8 cellular contexts compared by ENCODE assay signal in genomic region chr6:53543341-53544010, GRCh38. TPM values are rescaled to one million over a fixed set of nuclear protein-coding genes. Genes with fewer than 3 reads are reported as not detected.
DNase-seq lines count a peak whose midpoint lies in the region; ATAC-seq and TF ChIP-seq lines count a peak whose summit lies in the region.

No MANE protein-coding gene starts in this region.

- H3K4me1 Mint-ChIP-seq in CD14-positive monocyte: peaks cover 54% of the 10 kb centered on the region
- peaks cover 37 to 77% (median 75%) of the 10 kb centered on the region in 4 donors for H3K4me1 Mint-ChIP-seq in naive thymus-derived CD8-positive, alpha-beta T cell

- intact Hi-C loops in CD14-positive monocyte (cut with micrococcal nuclease): loop anchor here (2.0 kb wide), 2 partner anchors 103 to 107 kb away; no protein-coding TSS in a partner anchor

- H2AFZ ChIP-seq in MM.1S (ENCODE audit: low read length): peak overlapping the region; percentile 85; the same call in 1 of the 2 replicates

- POLR2A ChIA-PET in naive thymus-derived CD8-positive, alpha-beta T cell (lab: Charles Lee): interaction anchor here (1.2 to 2.3 kb wide), 2 partner anchors 109 to 184 kb away, joined by 4 to 16 read pairs; no protein-coding TSS in a partner anchor

- peak overlapping the region; percentile 76; the same call in 1 of the 2 replicates for H3K27ac ChIP-seq in MM.1S (ENCODE audit: low read length)

- H3K9me2 ChIP-seq in MM.1S (replicated peaks; ENCODE audit: insufficient read depth, low read length): no peaks in the 10 kb centered on the region

- H3K27ac Mint-ChIP-seq in CD14-positive monocyte: peak overlapping the region in 6 of 7 donors; percentile 75 to 89 (median 82)
- peak overlapping the region in 9 of 10 donors; percentile 78 to 94 (median 90) for H3K27ac Mint-ChIP-seq in naive thymus-derived CD8-positive, alpha-beta T cell

- H3F3A ChIP-seq in MM.1S (ENCODE audit: insufficient read depth, low read length): peaks cover 7% of the 10 kb centered on the region; the same call in 1 of the 2 replicates

- H3K79me2 ChIP-seq in MM.1S (ENCODE audit: low read length): peaks cover 47% of the 10 kb centered on the region

- peak overlapping the region; percentile 78; the same call in 1 of the 2 replicates for H3K9ac ChIP-seq in MM.1S (ENCODE audit: low read length)

- H3K9me3 ChIP-seq in MM.1S (replicated peaks; ENCODE audit: insufficient read depth, low read length): no peaks in the 10 kb centered on the region

- peaks cover 15% of the 10 kb centered on the region for H3K27me3 ChIP-seq in MM.1S (replicated peaks; ENCODE audit: insufficient read depth, low read length)

- H3K4me3 ChIP-seq in MM.1S (ENCODE audit: low read length) (peak overlapping the region; percentile 96), choroid plexus epithelial cell (ENCODE audit: low read depth, low read length) (peak overlapping the region; percentile 84)

- H3K36me3 ChIP-seq in MM.1S (replicated peaks; ENCODE audit: insufficient read depth, low read length): no peaks in the 10 kb centered on the region

- peaks cover 0 to 2% (median 0%) of the 10 kb centered on the region in 7 donors for H3K9me3 Mint-ChIP-seq in CD14-positive monocyte
- no peaks in the 10 kb centered on the region for H3K9me3 Mint-ChIP-seq in naive thymus-derived CD8-positive, alpha-beta T cell

- peaks cover 2 to 9% (median 5%) of the 10 kb centered on the region in 3 donors for H3K27me3 Mint-ChIP-seq in CD14-positive monocyte (ENCODE audit: low read depth in 3 of 3)
- H3K27me3 Mint-ChIP-seq in naive thymus-derived CD8-positive, alpha-beta T cell: no peaks in the 10 kb centered on the region

- H3K4me3 Mint-ChIP-seq in CD14-positive monocyte: peak overlapping the region; percentile 97
- H3K4me3 Mint-ChIP-seq in naive thymus-derived CD8-positive, alpha-beta T cell: peak overlapping the region; percentile 82 to 98 (median 96)

- no peaks in the 10 kb centered on the region for H4K20me1 ChIP-seq in MM.1S (ENCODE audit: insufficient read depth, low read length)

- peaks cover 9% of the 10 kb centered on the region; the same call in 1 of the 2 replicates for H3K4me1 ChIP-seq in MM.1S (ENCODE audit: low read length)

- H3K4me2 ChIP-seq in MM.1S (ENCODE audit: low read depth, low read length): peak overlapping the region; percentile 73

- DNase-seq in CD14-positive monocyte (ENCODE audit: low spot score): no peak
- DNase-seq in MM.1S: no peak
- DNase-seq in choroid plexus epithelial cell (ENCODE audit: low read depth): peak; percentile 23
- no peak for DNase-seq in naive thymus-derived CD8-positive, alpha-beta T cell
- DNase-seq in NK-92 (lab: John Stamatoyannopoulos, UW; ENCODE audit: unreplicated experiment): no peak
- DNase-seq in NCI-H345 (lab: John Stamatoyannopoulos, UW): no peak
- no peak for DNase-seq in DMS153 treated with DMSO at 0.1 percent for 48 hours (lab: John Stamatoyannopoulos, UW; ENCODE audit: unreplicated experiment)
- DNase-seq in occipital lobe (lab: John Stamatoyannopoulos, UW): no peak

- peaks cover 5 to 15% of the 10 kb centered on the region in 2 donors for H3K36me3 Mint-ChIP-seq in CD14-positive monocyte
- peaks cover 0 to 13% (median 2%) of the 10 kb centered on the region in 3 donors for H3K36me3 Mint-ChIP-seq in naive thymus-derived CD8-positive, alpha-beta T cell

- TF ChIP-seq CTCF in CD14-positive monocyte (IDR thresholded peaks at IDR 0.05) (no peak), MM.1S (IDR thresholded peaks at IDR 0.05; ENCODE audit: low read length) (no peak), choroid plexus epithelial cell (conservative IDR thresholded peaks at IDR 0.05; ENCODE audit: low read depth, low read length) (no peak)

- no peak for ATAC-seq in naive thymus-derived CD8-positive, alpha-beta T cell

RNA-seq across cellular contexts. Expression of gene GCLC, which starts 1.4 kb away (rescaled TPM):
- 10 to 100 TPM in 1 of 2 donors, 1 to 10 TPM in 1; 6.4 to 10.1 TPM for polyA plus RNA-seq in CD14-positive monocyte
- 10 to 100 TPM; 53.8 to 54.3 TPM for total RNA-seq in naive thymus-derived CD8-positive, alpha-beta T cell
- polyA plus RNA-seq in naive thymus-derived CD8-positive, alpha-beta T cell: 10 to 100 TPM in 2 of 3 donors, 1 to 10 TPM in 1; 9.2 to 13.5 (median 10.1) TPM
- total RNA-seq in occipital lobe: 15.8 TPM
